Comparison of ENCODE assay signal across 1 cellular context in genomic region chr2:20537423-20538307, GRCh38.
TF ChIP-seq lines count a peak whose summit lies in the region.

No MANE protein-coding gene starts in this region.

TF ChIP-seq in HepG2, 621 proteins besides CTCF, POLR2A, EP300 and RAD21 (continued from another document and continues in another):
- TF ChIP-seq, protein P1, sequence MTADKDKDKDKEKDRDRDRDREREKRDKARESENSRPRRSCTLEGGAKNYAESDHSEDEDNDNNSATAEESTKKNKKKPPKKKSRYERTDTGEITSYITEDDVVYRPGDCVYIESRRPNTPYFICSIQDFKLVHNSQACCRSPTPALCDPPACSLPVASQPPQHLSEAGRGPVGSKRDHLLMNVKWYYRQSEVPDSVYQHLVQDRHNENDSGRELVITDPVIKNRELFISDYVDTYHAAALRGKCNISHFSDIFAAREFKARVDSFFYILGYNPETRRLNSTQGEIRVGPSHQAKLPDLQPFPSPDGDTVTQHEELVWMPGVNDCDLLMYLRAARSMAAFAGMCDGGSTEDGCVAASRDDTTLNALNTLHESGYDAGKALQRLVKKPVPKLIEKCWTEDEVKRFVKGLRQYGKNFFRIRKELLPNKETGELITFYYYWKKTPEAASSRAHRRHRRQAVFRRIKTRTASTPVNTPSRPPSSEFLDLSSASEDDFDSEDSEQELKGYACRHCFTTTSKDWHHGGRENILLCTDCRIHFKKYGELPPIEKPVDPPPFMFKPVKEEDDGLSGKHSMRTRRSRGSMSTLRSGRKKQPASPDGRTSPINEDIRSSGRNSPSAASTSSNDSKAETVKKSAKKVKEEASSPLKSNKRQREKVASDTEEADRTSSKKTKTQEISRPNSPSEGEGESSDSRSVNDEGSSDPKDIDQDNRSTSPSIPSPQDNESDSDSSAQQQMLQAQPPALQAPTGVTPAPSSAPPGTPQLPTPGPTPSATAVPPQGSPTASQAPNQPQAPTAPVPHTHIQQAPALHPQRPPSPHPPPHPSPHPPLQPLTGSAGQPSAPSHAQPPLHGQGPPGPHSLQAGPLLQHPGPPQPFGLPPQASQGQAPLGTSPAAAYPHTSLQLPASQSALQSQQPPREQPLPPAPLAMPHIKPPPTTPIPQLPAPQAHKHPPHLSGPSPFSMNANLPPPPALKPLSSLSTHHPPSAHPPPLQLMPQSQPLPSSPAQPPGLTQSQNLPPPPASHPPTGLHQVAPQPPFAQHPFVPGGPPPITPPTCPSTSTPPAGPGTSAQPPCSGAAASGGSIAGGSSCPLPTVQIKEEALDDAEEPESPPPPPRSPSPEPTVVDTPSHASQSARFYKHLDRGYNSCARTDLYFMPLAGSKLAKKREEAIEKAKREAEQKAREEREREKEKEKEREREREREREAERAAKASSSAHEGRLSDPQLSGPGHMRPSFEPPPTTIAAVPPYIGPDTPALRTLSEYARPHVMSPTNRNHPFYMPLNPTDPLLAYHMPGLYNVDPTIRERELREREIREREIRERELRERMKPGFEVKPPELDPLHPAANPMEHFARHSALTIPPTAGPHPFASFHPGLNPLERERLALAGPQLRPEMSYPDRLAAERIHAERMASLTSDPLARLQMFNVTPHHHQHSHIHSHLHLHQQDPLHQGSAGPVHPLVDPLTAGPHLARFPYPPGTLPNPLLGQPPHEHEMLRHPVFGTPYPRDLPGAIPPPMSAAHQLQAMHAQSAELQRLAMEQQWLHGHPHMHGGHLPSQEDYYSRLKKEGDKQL (CRISPR knock-in tag; IDR thresholded peaks at IDR 0.05; ENCODE audit: low read depth) = no peak; the same call in 1 of the 2 replicates
- TF ChIP-seq FOSL2 (CRISPR knock-in tag; IDR thresholded peaks at IDR 0.05) (peak; percentile 66), CCDC6 (CRISPR knock-in tag; IDR thresholded peaks at IDR 0.05) (no peak), SP140L (CRISPR knock-in tag; IDR thresholded peaks at IDR 0.05; ENCODE audit: borderline replicate concordance) (peak; percentile 19; the same call in 1 of the 2 replicates), MXD4 (CRISPR knock-in tag; IDR thresholded peaks at IDR 0.05) (peak; percentile 75; the same call in 1 of the 2 replicates), ZSCAN12 (CRISPR knock-in tag; IDR thresholded peaks at IDR 0.05) (0 out of 2 replicates have a peak, but pooled peaks have one; percentile 72), SMARCC2 (IDR thresholded peaks at IDR 0.05) (no peak), GLMP (CRISPR knock-in tag; IDR thresholded peaks at IDR 0.05; ENCODE audit: borderline replicate concordance) (no peak), EED (CRISPR knock-in tag; IDR thresholded peaks at IDR 0.05) (no peak), GPBP1L1 (CRISPR knock-in tag; IDR thresholded peaks at IDR 0.05) (no peak), ZBTB7A (CRISPR knock-in tag; IDR thresholded peaks at IDR 0.05) (no peak), MAFF (IDR thresholded peaks at IDR 0.05; ENCODE audit: low read depth, low read length) (no peak), ZNF143 (CRISPR knock-in tag; IDR thresholded peaks at IDR 0.05) (no peak), ZNF615 (CRISPR knock-in tag; IDR thresholded peaks at IDR 0.05; ENCODE audit: borderline replicate concordance) (peak; percentile 69; the same call in 1 of the 2 replicates), RXRB (CRISPR knock-in tag; IDR thresholded peaks at IDR 0.05; ENCODE audit: borderline replicate concordance) (peak; percentile 47), MAF1 (CRISPR knock-in tag; IDR thresholded peaks at IDR 0.05; ENCODE audit: borderline replicate concordance) (0 out of 2 replicates have a peak, but pooled peaks have one; percentile 13), ARID5B (CRISPR knock-in tag; IDR thresholded peaks at IDR 0.05) (peak; percentile 36; the same call in 1 of the 2 replicates), TERF1 (CRISPR knock-in tag; IDR thresholded peaks at IDR 0.05) (no peak), TSC22D2 (CRISPR knock-in tag; IDR thresholded peaks at IDR 0.05; ENCODE audit: borderline replicate concordance) (peak; percentile 81; the same call in 1 of the 2 replicates), ZSCAN29 (CRISPR knock-in tag; conservative IDR thresholded peaks at IDR 0.05) (peak; percentile 76; the same call in 1 of the 2 replicates), KDM1A (CRISPR knock-in tag; IDR thresholded peaks at IDR 0.05) (no peak), STAG1 (CRISPR knock-in tag; IDR thresholded peaks at IDR 0.05) (no peak), ZNF546 (CRISPR knock-in tag; conservative IDR thresholded peaks at IDR 0.05) (0 out of 2 replicates have a peak, but pooled peaks have one; percentile 62), ZNF44 (CRISPR knock-in tag; IDR thresholded peaks at IDR 0.05) (no peak), CEBPB (IDR thresholded peaks at IDR 0.05; ENCODE audit: borderline replicate concordance, low read depth, low read length) (no peak), RBM22 (optimal IDR thresholded peaks at IDR 0.05; ENCODE audit: low read length) (no peak), ZNF776 (CRISPR knock-in tag; IDR thresholded peaks at IDR 0.05) (no peak), MBD4 (IDR thresholded peaks at IDR 0.05; ENCODE audit: borderline replicate concordance, low read length) (no peak), ZNF207 (IDR thresholded peaks at IDR 0.05; ENCODE audit: borderline replicate concordance) (no peak), ZNF552 (CRISPR knock-in tag; IDR thresholded peaks at IDR 0.05; ENCODE audit: borderline replicate concordance) (no peak), GABPB1 (CRISPR knock-in tag; IDR thresholded peaks at IDR 0.05) (no peak)
- TF ChIP-seq, protein P2, sequence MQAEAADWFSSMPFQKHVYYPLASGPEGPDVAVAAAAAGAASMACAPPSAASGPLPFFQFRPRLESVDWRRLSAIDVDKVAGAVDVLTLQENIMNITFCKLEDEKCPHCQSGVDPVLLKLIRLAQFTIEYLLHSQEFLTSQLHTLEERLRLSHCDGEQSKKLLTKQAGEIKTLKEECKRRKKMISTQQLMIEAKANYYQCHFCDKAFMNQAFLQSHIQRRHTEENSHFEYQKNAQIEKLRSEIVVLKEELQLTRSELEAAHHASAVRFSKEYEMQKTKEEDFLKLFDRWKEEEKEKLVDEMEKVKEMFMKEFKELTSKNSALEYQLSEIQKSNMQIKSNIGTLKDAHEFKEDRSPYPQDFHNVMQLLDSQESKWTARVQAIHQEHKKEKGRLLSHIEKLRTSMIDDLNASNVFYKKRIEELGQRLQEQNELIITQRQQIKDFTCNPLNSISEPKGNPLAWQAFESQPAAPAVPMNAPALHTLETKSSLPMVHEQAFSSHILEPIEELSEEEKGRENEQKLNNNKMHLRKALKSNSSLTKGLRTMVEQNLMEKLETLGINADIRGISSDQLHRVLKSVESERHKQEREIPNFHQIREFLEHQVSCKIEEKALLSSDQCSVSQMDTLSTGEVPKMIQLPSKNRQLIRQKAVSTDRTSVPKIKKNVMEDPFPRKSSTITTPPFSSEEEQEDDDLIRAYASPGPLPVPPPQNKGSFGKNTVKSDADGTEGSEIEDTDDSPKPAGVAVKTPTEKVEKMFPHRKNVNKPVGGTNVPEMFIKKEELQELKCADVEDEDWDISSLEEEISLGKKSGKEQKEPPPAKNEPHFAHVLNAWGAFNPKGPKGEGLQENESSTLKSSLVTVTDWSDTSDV (CRISPR knock-in tag; IDR thresholded peaks at IDR 0.05) = 0 out of 2 replicates have a peak, but pooled peaks have one; percentile 45
- TF ChIP-seq, protein P3, sequence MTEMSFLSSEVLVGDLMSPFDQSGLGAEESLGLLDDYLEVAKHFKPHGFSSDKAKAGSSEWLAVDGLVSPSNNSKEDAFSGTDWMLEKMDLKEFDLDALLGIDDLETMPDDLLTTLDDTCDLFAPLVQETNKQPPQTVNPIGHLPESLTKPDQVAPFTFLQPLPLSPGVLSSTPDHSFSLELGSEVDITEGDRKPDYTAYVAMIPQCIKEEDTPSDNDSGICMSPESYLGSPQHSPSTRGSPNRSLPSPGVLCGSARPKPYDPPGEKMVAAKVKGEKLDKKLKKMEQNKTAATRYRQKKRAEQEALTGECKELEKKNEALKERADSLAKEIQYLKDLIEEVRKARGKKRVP (CRISPR knock-in tag; IDR thresholded peaks at IDR 0.05) = no peak
- TF ChIP-seq, protein P4, sequence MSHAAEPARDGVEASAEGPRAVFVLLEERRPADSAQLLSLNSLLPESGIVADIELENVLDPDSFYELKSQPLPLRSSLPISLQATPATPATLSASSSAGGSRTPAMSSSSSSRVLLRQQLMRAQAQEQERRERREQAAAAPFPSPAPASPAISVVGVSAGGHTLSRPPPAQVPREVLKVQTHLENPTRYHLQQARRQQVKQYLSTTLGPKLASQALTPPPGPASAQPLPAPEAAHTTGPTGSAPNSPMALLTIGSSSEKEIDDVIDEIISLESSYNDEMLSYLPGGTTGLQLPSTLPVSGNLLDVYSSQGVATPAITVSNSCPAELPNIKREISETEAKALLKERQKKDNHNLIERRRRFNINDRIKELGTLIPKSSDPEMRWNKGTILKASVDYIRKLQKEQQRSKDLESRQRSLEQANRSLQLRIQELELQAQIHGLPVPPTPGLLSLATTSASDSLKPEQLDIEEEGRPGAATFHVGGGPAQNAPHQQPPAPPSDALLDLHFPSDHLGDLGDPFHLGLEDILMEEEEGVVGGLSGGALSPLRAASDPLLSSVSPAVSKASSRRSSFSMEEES (CRISPR knock-in tag; IDR thresholded peaks at IDR 0.05) = peak; percentile 28
- TF ChIP-seq, protein P5, sequence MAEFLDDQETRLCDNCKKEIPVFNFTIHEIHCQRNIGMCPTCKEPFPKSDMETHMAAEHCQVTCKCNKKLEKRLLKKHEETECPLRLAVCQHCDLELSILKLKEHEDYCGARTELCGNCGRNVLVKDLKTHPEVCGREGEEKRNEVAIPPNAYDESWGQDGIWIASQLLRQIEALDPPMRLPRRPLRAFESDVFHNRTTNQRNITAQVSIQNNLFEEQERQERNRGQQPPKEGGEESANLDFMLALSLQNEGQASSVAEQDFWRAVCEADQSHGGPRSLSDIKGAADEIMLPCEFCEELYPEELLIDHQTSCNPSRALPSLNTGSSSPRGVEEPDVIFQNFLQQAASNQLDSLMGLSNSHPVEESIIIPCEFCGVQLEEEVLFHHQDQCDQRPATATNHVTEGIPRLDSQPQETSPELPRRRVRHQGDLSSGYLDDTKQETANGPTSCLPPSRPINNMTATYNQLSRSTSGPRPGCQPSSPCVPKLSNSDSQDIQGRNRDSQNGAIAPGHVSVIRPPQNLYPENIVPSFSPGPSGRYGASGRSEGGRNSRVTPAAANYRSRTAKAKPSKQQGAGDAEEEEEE (CRISPR knock-in tag; IDR thresholded peaks at IDR 0.05; ENCODE audit: borderline replicate concordance) = no peak
